Comparison of ENCODE assay signal across 14 cellular contexts in the genomic region with DNA sequence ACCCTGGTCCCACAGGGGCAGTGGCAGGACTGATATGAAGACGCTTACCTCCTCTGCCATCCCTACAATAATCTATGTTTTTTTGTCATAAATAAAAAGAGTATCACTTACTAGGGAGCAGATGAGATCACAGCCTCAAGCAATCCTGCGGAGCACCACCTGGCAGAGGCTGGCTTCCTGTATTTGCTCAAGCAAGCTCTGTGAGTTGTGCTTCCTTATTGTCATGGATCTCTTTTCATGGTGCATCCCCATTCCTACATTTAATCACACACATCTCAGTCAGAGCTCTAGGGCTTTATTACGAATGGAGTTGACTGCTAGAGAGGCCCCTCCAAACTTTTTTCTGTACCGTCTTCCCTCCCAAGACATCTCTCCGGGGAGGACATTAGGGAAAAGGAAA.
DNase-seq lines count a peak whose midpoint lies in the region; ATAC-seq and TF ChIP-seq lines count a peak whose summit lies in the region.
"Had no signal": no experiment of that assay in that cellular context is flagged by ENCODE, and none has a peak within 500 bp of the region (broad histone marks: within the 10 kb centered on the region; RNA-seq: fewer than 3 reads in every experiment).

No MANE protein-coding gene starts in this region.

- no peaks in the 10 kb centered on the region for H3K36me3 Mint-ChIP-seq in type B pancreatic cell

- no peaks in the 10 kb centered on the region for H3K4me1 ChIP-seq in NT2/D1 (ENCODE audit: insufficient read depth, insufficient read length)
- no peaks in the 10 kb centered on the region; the same call in 1 of the 2 replicates for H3K4me1 ChIP-seq in iPS DF 6.9 (ENCODE audit: control insufficient read depth, insufficient read depth, low read length)
- H3K4me1 ChIP-seq in uterus, result no peaks in the 10 kb centered on the region

- DNase-seq in Kasumi-1 (lab: John Stamatoyannopoulos, UW) (peak; percentile 13 to 20), NT2/D1 (ENCODE audit: low read depth, low spot score) (peak; percentile 30), iPS DF 6.9 (ENCODE audit: low read depth, low spot score) (peak; percentile 25), type B pancreatic cell (ENCODE audit: extremely low spot score, unreplicated experiment) (no peak), pons (ENCODE audit: low spot score) (no peak), uterus (no peak)
- DNase-seq: activated gamma-delta T cell treated with Interleukin-2 at 50 U/mL for 16 hours; Calu3; MV-4-11; NK-92 treated with Interleukin-12 subunit alpha and Interleukin-12 subunit beta, amount 100 ng/mL, for 24 hours; psoas muscle had no signal

- ATAC-seq in GM18517 (IDR thresholded peaks at IDR 0.05; ENCODE audit: unreplicated experiment), result no peak

- no peaks in the 10 kb centered on the region for H3K27me3 Mint-ChIP-seq in type B pancreatic cell

- no peak overlapping the region for H3K9ac ChIP-seq in NT2/D1 (ENCODE audit: insufficient read length, low read depth)

- H3K27me3 ChIP-seq in NT2/D1 (ENCODE audit: insufficient read depth, insufficient read length) (no peaks in the 10 kb centered on the region), iPS DF 6.9 (ENCODE audit: control insufficient read depth, insufficient read depth, low read length) (no peaks in the 10 kb centered on the region), uterus (no peaks in the 10 kb centered on the region)

- no peak overlapping the region for H3K4me3 ChIP-seq in NT2/D1 (ENCODE audit: insufficient read length, low read depth)
- H3K4me3 ChIP-seq in iPS DF 6.9 (ENCODE audit: low read length), result no peak overlapping the region
- no peak overlapping the region for H3K4me3 ChIP-seq in uterus
- H3K4me3 ChIP-seq: psoas muscle, SK-N-MC had no signal

- no peaks in the 10 kb centered on the region for H3K9me3 ChIP-seq in NT2/D1 (ENCODE audit: insufficient read depth, low read length)
- no peaks in the 10 kb centered on the region for H3K9me3 ChIP-seq in iPS DF 6.9 (ENCODE audit: control insufficient read depth, insufficient read depth, low read length)
- H3K9me3 ChIP-seq in uterus, result no peaks in the 10 kb centered on the region
- H3K9me3 ChIP-seq: psoas muscle had no signal

- TF ChIP-seq POLR2A in uterus (IDR thresholded peaks at IDR 0.05), result no peak

- no peak overlapping the region for H3K27ac Mint-ChIP-seq in type B pancreatic cell

- peaks cover 4% of the 10 kb centered on the region for H3K9me3 Mint-ChIP-seq in type B pancreatic cell

- intact Hi-C loops in uterus (cut with DNase I; ENCODE audit: low total_unique reads), result no loop called here

- H3K27ac ChIP-seq in C4-2B (peak overlapping the region; percentile 35), iPS DF 6.9 (ENCODE audit: low read length) (no peak overlapping the region), uterus (no peak overlapping the region)
- H3K27ac ChIP-seq: psoas muscle, SK-N-MC had no signal

- H3K36me3 ChIP-seq in NT2/D1 (ENCODE audit: insufficient read depth, insufficient read length, low read length) (no peaks in the 10 kb centered on the region), iPS DF 6.9 (ENCODE audit: control insufficient read depth, insufficient read depth, low read length) (no peaks in the 10 kb centered on the region), uterus (no peaks in the 10 kb centered on the region)

- TF ChIP-seq CTCF in C4-2B (conservative IDR thresholded peaks at IDR 0.05), result no peak
- TF ChIP-seq CTCF in type B pancreatic cell (conservative IDR thresholded peaks at IDR 0.05), result no peak
- no peak for TF ChIP-seq CTCF in uterus (IDR thresholded peaks at IDR 0.05)

- no CpG with 5 or more reads among the region's 5 CpGs for WGBS in iPS DF 6.9 (ENCODE audit: insufficient coverage, insufficient read length)

- peaks cover 9% of the 10 kb centered on the region for H3K4me1 Mint-ChIP-seq in type B pancreatic cell (ENCODE audit: unreplicated experiment)

- no peak overlapping the region for H3K4me3 Mint-ChIP-seq in type B pancreatic cell

Comparison
In these comparisons a context has a peak if more than half of its experiments do, and no peak if none do; other contexts are left out.
1. DNase-seq: peak in Kasumi-1 (2 of 2), NT2/D1 (single experiment) and iPS DF 6.9 (single experiment); none in type B pancreatic cell (single experiment), pons (single experiment) and uterus (0 of 2).